ENCODE assay signal across 7 cellular contexts in the genomic region with DNA sequence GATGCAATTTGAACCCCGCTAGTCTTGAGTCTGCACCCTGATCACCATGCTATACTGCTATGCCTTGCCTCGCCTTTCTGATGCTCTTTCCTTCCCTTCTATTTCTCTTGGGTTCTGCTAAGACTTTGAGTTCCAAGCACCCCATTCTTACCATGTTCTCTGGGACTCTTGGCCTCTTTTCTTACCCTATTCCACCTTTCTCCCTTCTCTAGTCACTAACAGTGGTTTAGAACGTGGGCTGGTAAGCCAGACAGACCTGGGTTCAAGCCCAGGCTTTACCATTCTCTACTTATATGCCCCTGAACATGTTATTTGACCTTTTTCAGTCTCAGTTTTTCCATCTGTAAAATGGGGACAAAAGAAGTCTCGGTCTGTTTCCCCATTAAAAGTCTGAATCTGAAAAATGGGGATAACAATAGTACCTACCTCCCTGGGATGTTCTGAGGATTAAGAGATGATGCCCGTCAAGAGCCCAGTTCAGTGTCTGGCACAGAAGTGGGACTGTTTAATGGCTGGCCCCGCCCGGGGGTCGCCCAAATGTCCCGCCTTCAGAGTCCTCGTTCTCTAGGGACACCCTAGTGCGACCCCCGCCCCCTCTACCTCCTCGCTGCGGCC. TPM values are rescaled to one million over a fixed set of nuclear protein-coding genes. Genes with fewer than 3 reads are reported as not detected.
DNase-seq lines count a peak whose midpoint lies in the region; ATAC-seq and TF ChIP-seq lines count a peak whose summit lies in the region.

No MANE protein-coding gene starts in this region.

- H3K27ac Mint-ChIP-seq in activated T-helper 2 cell treated with anti-CD3 and anti-CD28 coated beads, Interferon-gamma antibody, Interleukin-2, Interleukin-4, amounts not matched to agents 10 μg/mL and 5 μg/mL and 100 μg/mL, durations not matched to agents 14 hours and 24 hours and 36 hours: peak overlapping the region; percentile 98

- no peaks in the 10 kb centered on the region for H3K9me3 ChIP-seq in iPS-20b (ENCODE audit: insufficient read depth, low read depth, low read length)
- no peaks in the 10 kb centered on the region for H3K9me3 ChIP-seq in stomach smooth muscle (ENCODE audit: control insufficient read depth in 2 of 2, low read length in 2 of 2)

- H3K27me3 Mint-ChIP-seq in activated T-helper 2 cell treated with anti-CD3 and anti-CD28 coated beads, Interferon-gamma antibody, Interleukin-2, Interleukin-4, amounts not matched to agents 10 μg/mL and 5 μg/mL and 100 μg/mL, durations not matched to agents 14 hours and 24 hours and 36 hours (ENCODE audit: low read depth): no peaks in the 10 kb centered on the region

- no peak for ATAC-seq in GM19328 (IDR thresholded peaks at IDR 0.05; ENCODE audit: unreplicated experiment)

- H3K27me3 ChIP-seq in iPS-20b (ENCODE audit: insufficient read depth, low read length): no peaks in the 10 kb centered on the region
- H3K27me3 ChIP-seq in stomach smooth muscle (ENCODE audit: control insufficient read depth in 1 of 2, insufficient read depth in 2 of 2, low read length in 2 of 2): no peaks in the 10 kb centered on the region

- peak overlapping the region; percentile 99 for H3K4me3 Mint-ChIP-seq in activated T-helper 2 cell treated with anti-CD3 and anti-CD28 coated beads, Interferon-gamma antibody, Interleukin-2, Interleukin-4, amounts not matched to agents 10 μg/mL and 5 μg/mL and 100 μg/mL, durations not matched to agents 14 hours and 24 hours and 36 hours (ENCODE audit: low read depth)

- H3K9ac ChIP-seq in iPS-20b (ENCODE audit: low read depth, low read length): peak overlapping the region; percentile 99
- peak overlapping the region; percentile 99 to 100 for H3K9ac ChIP-seq in stomach smooth muscle (ENCODE audit: low read length in 2 of 2)

- peak overlapping the region; percentile 81 for H3K4me3 ChIP-seq in HFF-Myc (replicated peaks; ENCODE audit: low read depth, low read length)
- H3K4me3 ChIP-seq in iPS-20b (ENCODE audit: low read length): peak overlapping the region; percentile 92
- peak overlapping the region; percentile 97 to 98 for H3K4me3 ChIP-seq in stomach smooth muscle (ENCODE audit: low read length in 2 of 2)

- no peaks in the 10 kb centered on the region; the same call in 1 of the 2 replicates for H3K4me1 ChIP-seq in iPS-20b (ENCODE audit: insufficient read depth, low read length)
- H3K4me1 ChIP-seq in stomach smooth muscle (ENCODE audit: control insufficient read depth, insufficient read depth, low read length): peaks cover 36% of the 10 kb centered on the region

- intact Hi-C loops in activated T-helper 2 cell treated with anti-CD3 and anti-CD28 coated beads, Interferon-gamma antibody, Interleukin-2, Interleukin-4, amounts not matched to agents 10 μg/mL and 5 μg/mL and 100 μg/mL, durations not matched to agents 14 hours and 24 hours and 36 hours (cut with micrococcal nuclease): loop anchor here (1.0 to 10.0 kb wide), 9 partner anchors 14 to 453 kb away; partner anchors contain the start of genes BRPF1, CAMK1, CRELD1 and MTMR14

- peaks cover 56% of the 10 kb centered on the region for H3K4me1 Mint-ChIP-seq in activated T-helper 2 cell treated with anti-CD3 and anti-CD28 coated beads, Interferon-gamma antibody, Interleukin-2, Interleukin-4, amounts not matched to agents 10 μg/mL and 5 μg/mL and 100 μg/mL, durations not matched to agents 14 hours and 24 hours and 36 hours (ENCODE audit: low read depth)

- no peak for TF ChIP-seq CTCF in HFF-Myc (IDR thresholded peaks at IDR 0.05; ENCODE audit: low read depth, low read length, missing control alignments)

- H3K27ac ChIP-seq in iPS-20b (ENCODE audit: low read length): peak overlapping the region; percentile 100
- peak overlapping the region; percentile 97 for H3K27ac ChIP-seq in stomach smooth muscle (ENCODE audit: low read length)

- H3K36me3 ChIP-seq in iPS-20b (ENCODE audit: insufficient read depth, low read depth, low read length) (peaks cover 50% of the 10 kb centered on the region), stomach smooth muscle (ENCODE audit: control insufficient read depth in 2 of 2, insufficient read depth in 2 of 2, low read length in 2 of 2) (peaks cover 21 to 29% of the 10 kb centered on the region in 2 donors)

- no peak for DNase-seq in HFF-Myc (ENCODE audit: extremely low read depth, low read depth)
- DNase-seq in activated T-helper 2 cell treated with anti-CD3 and anti-CD28 coated beads, Interferon-gamma antibody, Interleukin-2, Interleukin-4, amounts not matched to agents 10 μg/mL and 5 μg/mL and 100 μg/mL, durations not matched to agents 14 hours and 24 hours and 36 hours (ENCODE audit: low spot score): no peak
- no peak for DNase-seq in NCI-H82 treated with DMSO at 0.1 percent for 48 hours (lab: John Stamatoyannopoulos, UW; ENCODE audit: unreplicated experiment)
- DNase-seq in GOT3 (lab: John Stamatoyannopoulos, UW): no peak

- no peaks in the 10 kb centered on the region for H3K9me3 Mint-ChIP-seq in activated T-helper 2 cell treated with anti-CD3 and anti-CD28 coated beads, Interferon-gamma antibody, Interleukin-2, Interleukin-4, amounts not matched to agents 10 μg/mL and 5 μg/mL and 100 μg/mL, durations not matched to agents 14 hours and 24 hours and 36 hours

- peaks cover 70% of the 10 kb centered on the region for H3K36me3 Mint-ChIP-seq in activated T-helper 2 cell treated with anti-CD3 and anti-CD28 coated beads, Interferon-gamma antibody, Interleukin-2, Interleukin-4, amounts not matched to agents 10 μg/mL and 5 μg/mL and 100 μg/mL, durations not matched to agents 14 hours and 24 hours and 36 hours (ENCODE audit: low read depth)

RNA-seq across cellular contexts. Expression of gene TADA3, which starts 0.4 kb away (rescaled TPM):
- 86.6 and 89.2 TPM in 2 replicates for total RNA-seq in activated T-helper 2 cell treated with anti-CD3 and anti-CD28 coated beads, Interferon-gamma antibody, Interleukin-2, Interleukin-4, amounts not matched to agents 10 μg/mL and 5 μg/mL and 100 μg/mL, durations not matched to agents 14 hours and 24 hours and 36 hours

RNA-seq across cellular contexts. Expression of gene ARPC4, which starts 1.0 kb away (rescaled TPM):
- 253 and 268 TPM in 2 replicates for total RNA-seq in activated T-helper 2 cell treated with anti-CD3 and anti-CD28 coated beads, Interferon-gamma antibody, Interleukin-2, Interleukin-4, amounts not matched to agents 10 μg/mL and 5 μg/mL and 100 μg/mL, durations not matched to agents 14 hours and 24 hours and 36 hours

RNA-seq across cellular contexts. Expression of gene TTLL3, which starts 18.2 kb away (rescaled TPM):
- 51.0 and 56.5 TPM in 2 replicates for total RNA-seq in activated T-helper 2 cell treated with anti-CD3 and anti-CD28 coated beads, Interferon-gamma antibody, Interleukin-2, Interleukin-4, amounts not matched to agents 10 μg/mL and 5 μg/mL and 100 μg/mL, durations not matched to agents 14 hours and 24 hours and 36 hours

RNA-seq across cellular contexts. Expression of gene CAMK1, which starts 22.1 kb away (rescaled TPM):
- total RNA-seq in activated T-helper 2 cell treated with anti-CD3 and anti-CD28 coated beads, Interferon-gamma antibody, Interleukin-2, Interleukin-4, amounts not matched to agents 10 μg/mL and 5 μg/mL and 100 μg/mL, durations not matched to agents 14 hours and 24 hours and 36 hours: 113 and 116 TPM in 2 replicates

RNA-seq across cellular contexts. Expression of gene OGG1, which starts 42.1 kb away (rescaled TPM):
- total RNA-seq in activated T-helper 2 cell treated with anti-CD3 and anti-CD28 coated beads, Interferon-gamma antibody, Interleukin-2, Interleukin-4, amounts not matched to agents 10 μg/mL and 5 μg/mL and 100 μg/mL, durations not matched to agents 14 hours and 24 hours and 36 hours: 33.0 and 38.4 TPM in 2 replicates
